1 cellular context compared by ENCODE assay signal in the genomic region with DNA sequence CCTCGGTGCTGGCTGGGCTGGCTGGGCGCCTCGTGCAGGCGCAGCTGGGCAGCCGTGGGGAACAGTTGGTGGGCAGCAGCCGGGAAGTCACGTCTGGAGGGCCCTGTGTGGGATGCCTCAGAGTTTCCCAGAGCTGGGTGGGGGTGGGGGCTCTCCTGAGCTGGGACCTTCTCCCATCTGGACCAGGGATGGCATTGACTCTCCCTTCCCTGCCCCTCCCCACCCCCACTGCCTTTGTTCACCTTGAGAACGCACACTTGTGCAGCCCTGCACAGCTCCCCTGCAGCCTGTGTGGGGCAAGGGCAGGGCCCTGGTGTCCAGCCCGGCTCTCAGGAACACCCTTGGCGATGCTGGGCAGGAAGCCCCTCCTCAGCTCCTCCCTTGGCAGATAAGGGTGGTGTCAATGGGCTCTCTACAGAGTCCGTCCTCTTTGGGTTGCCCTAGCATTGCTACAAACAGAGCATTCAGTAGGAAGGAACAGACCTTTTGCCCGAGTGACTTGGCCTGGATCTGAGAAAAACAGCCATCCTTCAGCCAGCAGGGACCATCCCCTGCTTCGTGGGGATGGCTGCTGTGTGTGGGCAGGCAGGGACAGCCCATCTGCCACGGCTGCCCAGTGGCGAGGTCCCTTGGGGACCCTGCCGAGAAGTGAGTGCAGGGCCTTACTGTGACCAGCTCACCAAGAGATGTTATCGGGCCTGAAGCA.
TF ChIP-seq lines count a peak whose summit lies in the region.

No MANE protein-coding gene starts in this region.

TF ChIP-seq in SK-N-SH, 30 proteins besides CTCF, POLR2A, EP300 and RAD21 (continued from another document):
- no peak for TF ChIP-seq ZBTB33 (IDR thresholded peaks at IDR 0.05; ENCODE audit: borderline replicate concordance, low read depth)
